Comparison of ENCODE assay signal across 8 cellular contexts in genomic region chr7:12685550-12685949, GRCh38. TPM values are rescaled to one million over a fixed set of nuclear protein-coding genes. Genes with fewer than 3 reads are reported as not detected.
DNase-seq lines count a peak whose midpoint lies in the region; ATAC-seq and TF ChIP-seq lines count a peak whose summit lies in the region.

No MANE protein-coding gene starts in this region.

- DNase-seq in cardiac muscle cell (ENCODE audit: low read depth in 1 of 2, low spot score in 1 of 2) (peak; percentile 29 to 71), Right ventricle myocardium superior (no peak), SK-MEL-5 (ENCODE audit: low read depth, low spot score) (peak; percentile 92), astrocyte of the hippocampus (ENCODE audit: low read depth, low spot score) (peak; percentile 51), iris pigment epithelial cell (ENCODE audit: low read depth) (peak; percentile 45), NCI-H2029 treated with DMSO at 0.1 percent for 48 hours (lab: John Stamatoyannopoulos, UW) (no peak), sciatic nerve (ENCODE audit: low spot score) (no peak)
- peak; percentile 5 to 48 (median 31) for DNase-seq in stimulated activated naive CD4-positive, alpha-beta T cell (lab: John Stamatoyannopoulos, UW)

- intact Hi-C loops in Right ventricle myocardium superior (cut with DNase I) = loop anchor here (5.0 to 10.0 kb wide), 2 partner anchors 42 to 429 kb away; no protein-coding TSS in a partner anchor
- intact Hi-C loops in sciatic nerve (cut with DNase I) = no loop called here

- no peak overlapping the region for H3K4me3 ChIP-seq in cardiac muscle cell

- in situ Hi-C loops in SK-MEL-5 (cut with HindIII; ENCODE audit: low pct_unique_long_range_greater_than_20kb, low sequenced_read_pairs) = no loop called here

- no peaks in the 10 kb centered on the region for H3K27me3 ChIP-seq in cardiac muscle cell

- ATAC-seq in Right ventricle myocardium superior (ENCODE audit: poor library complexity) (no peak), sciatic nerve (no peak)

- no peaks in the 10 kb centered on the region for H3K4me1 ChIP-seq in cardiac muscle cell (ENCODE audit: low read depth)

- no peaks in the 10 kb centered on the region for H3K36me3 ChIP-seq in cardiac muscle cell

- H3K9me3 ChIP-seq in cardiac muscle cell (ENCODE audit: low read depth) = no peaks in the 10 kb centered on the region

- TF ChIP-seq CTCF in cardiac muscle cell (IDR thresholded peaks at IDR 0.05; ENCODE audit: low read depth, low read length) = peak; percentile 59

- no peak overlapping the region for H3K27ac ChIP-seq in cardiac muscle cell

RNA-seq across cellular contexts. Expression of gene ARL4A, which starts 1.9 kb away (rescaled TPM):
- total RNA-seq in cardiac muscle cell (6.5 and 6.9 TPM in 2 replicates), Right ventricle myocardium superior (10.9 TPM), sciatic nerve (21.2 TPM)
- polyA plus RNA-seq in cardiac muscle cell = 10.0 and 15.6 TPM in 2 replicates
- total RNA-seq in SK-MEL-5 (2014; rRNA removed; shearing (Covaris generic)) = 32.2 and 33.5 TPM in 2 replicates
- polyA plus RNA-seq in SK-MEL-5 (2015; cell fraction: cytosol; rRNA removed) = 12.4 and 18.8 TPM in 2 replicates
- polyA plus RNA-seq in SK-MEL-5 (2015; cell fraction: nucleus; rRNA removed) = 20.6 and 24.3 TPM in 2 replicates

Comparison
In these comparisons a context has a peak if more than half of its experiments do, and no peak if none do; other contexts are left out.
1. DNase-seq: peak in cardiac muscle cell (2 of 2), SK-MEL-5 (single experiment), astrocyte of the hippocampus (single experiment), iris pigment epithelial cell (single experiment) and stimulated activated naive CD4-positive, alpha-beta T cell (6 of 6); none in Right ventricle myocardium superior (single experiment), NCI-H2029 treated with DMSO at 0.1 percent for 48 hours (single experiment) and sciatic nerve (single experiment).